Comparison of ENCODE assay signal across 1 cellular context in genomic region chr1:109620890-109621289, GRCh38.
TF ChIP-seq lines count a peak whose summit lies in the region.

No MANE protein-coding gene starts in this region.

TF ChIP-seq in HepG2, 621 proteins besides CTCF, POLR2A, EP300 and RAD21 (continued from another document and continues in another):
- TF ChIP-seq SNAPC4 (CRISPR knock-in tag; IDR thresholded peaks at IDR 0.05) (no peak), ZBTB38 (CRISPR knock-in tag; IDR thresholded peaks at IDR 0.05) (no peak), ZNF605 (CRISPR knock-in tag; IDR thresholded peaks at IDR 0.05) (no peak), TRAFD1 (CRISPR knock-in tag; IDR thresholded peaks at IDR 0.05; ENCODE audit: borderline replicate concordance) (no peak), ZNF639 (CRISPR knock-in tag; conservative IDR thresholded peaks at IDR 0.05) (no peak), ZNF501 (CRISPR knock-in tag; IDR thresholded peaks at IDR 0.05) (no peak), ATF7-NPFF (CRISPR knock-in tag; IDR thresholded peaks at IDR 0.05; ENCODE audit: low read depth) (no peak; the same call in 1 of the 2 replicates), ZNF3 (CRISPR knock-in tag; IDR thresholded peaks at IDR 0.05) (no peak), HOXA7 (CRISPR knock-in tag; IDR thresholded peaks at IDR 0.05) (no peak), ZNF672 (CRISPR knock-in tag; IDR thresholded peaks at IDR 0.05) (no peak), ZSCAN22 (CRISPR knock-in tag; IDR thresholded peaks at IDR 0.05) (no peak), PBX2 (CRISPR knock-in tag; IDR thresholded peaks at IDR 0.05) (peak; percentile 36; the same call in 1 of the 2 replicates), MATR3 (CRISPR knock-in tag; IDR thresholded peaks at IDR 0.05) (no peak), ZFP62 (CRISPR knock-in tag; IDR thresholded peaks at IDR 0.05) (no peak), KMT2B (CRISPR knock-in tag; IDR thresholded peaks at IDR 0.05) (no peak), NKX3-1 (CRISPR knock-in tag; IDR thresholded peaks at IDR 0.05) (no peak), ZNF782 (CRISPR knock-in tag; IDR thresholded peaks at IDR 0.05; ENCODE audit: borderline replicate concordance) (no peak), ZNF138 (CRISPR knock-in tag; IDR thresholded peaks at IDR 0.05; ENCODE audit: low read depth) (no peak), DZIP1 (CRISPR knock-in tag; IDR thresholded peaks at IDR 0.05) (no peak), HOXD1 (CRISPR knock-in tag; IDR thresholded peaks at IDR 0.05) (no peak), ZNF737 (CRISPR knock-in tag; IDR thresholded peaks at IDR 0.05; ENCODE audit: borderline replicate concordance) (no peak), ZNF792 (CRISPR knock-in tag; IDR thresholded peaks at IDR 0.05) (no peak), RELA (CRISPR knock-in tag; IDR thresholded peaks at IDR 0.05) (no peak), ZNF607 (CRISPR knock-in tag; IDR thresholded peaks at IDR 0.05; ENCODE audit: borderline replicate concordance) (no peak), KAT8 (CRISPR knock-in tag; IDR thresholded peaks at IDR 0.05) (0 out of 2 replicates have a peak, but pooled peaks have one; percentile 28), ZBTB14 (CRISPR knock-in tag; IDR thresholded peaks at IDR 0.05) (no peak), RFX3 (CRISPR knock-in tag; IDR thresholded peaks at IDR 0.05) (peak; percentile 89), MED8 (CRISPR knock-in tag; IDR thresholded peaks at IDR 0.05; ENCODE audit: insufficient replicate concordance) (no peak), REXO4 (CRISPR knock-in tag; IDR thresholded peaks at IDR 0.05; ENCODE audit: borderline replicate concordance) (no peak), DBP (CRISPR knock-in tag; IDR thresholded peaks at IDR 0.05; ENCODE audit: not compliant biosample characterization) (no peak), ZBTB37 (CRISPR knock-in tag; IDR thresholded peaks at IDR 0.05) (no peak), GLI4 (CRISPR knock-in tag; IDR thresholded peaks at IDR 0.05; ENCODE audit: borderline replicate concordance) (no peak), RNF2 (conservative IDR thresholded peaks at IDR 0.05; ENCODE audit: low read depth) (no peak), PPARG (CRISPR knock-in tag; conservative IDR thresholded peaks at IDR 0.05) (no peak), ATF7 (IDR thresholded peaks at IDR 0.05) (no peak), ATF7 (CRISPR knock-in tag; IDR thresholded peaks at IDR 0.05) (no peak), ATF2 (CRISPR knock-in tag; IDR thresholded peaks at IDR 0.05) (no peak), YY1 (IDR thresholded peaks at IDR 0.05; ENCODE audit: insufficient read depth, insufficient replicate concordance, low read depth, low read length) (no peak), ZNF678 (CRISPR knock-in tag; IDR thresholded peaks at IDR 0.05) (no peak), ZXDC (CRISPR knock-in tag; IDR thresholded peaks at IDR 0.05) (no peak), KLF11 (CRISPR knock-in tag; IDR thresholded peaks at IDR 0.05) (no peak)
